Comparison of ENCODE assay signal across 19 cellular contexts in the genomic region with DNA sequence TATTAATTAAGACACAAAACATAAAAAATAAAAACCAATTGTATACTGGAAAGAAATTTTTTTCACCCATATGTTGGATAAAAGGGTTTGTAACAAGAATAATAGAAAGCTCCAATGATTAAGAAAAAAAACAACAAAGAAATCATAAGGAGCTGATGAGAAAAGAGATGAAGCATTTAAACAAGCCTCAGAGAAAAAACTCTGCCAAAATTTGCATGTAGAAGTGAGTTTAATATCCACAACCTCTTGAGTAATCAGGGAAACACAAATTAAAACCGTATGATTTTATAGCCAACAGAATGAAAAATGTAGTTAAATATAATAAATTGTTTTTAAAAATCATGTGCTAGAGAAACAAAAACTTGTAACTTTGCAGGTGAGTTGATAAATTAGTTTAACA.
"Had no signal": no experiment of that assay in that cellular context is flagged by ENCODE, and none has a peak within 500 bp of the region (broad histone marks: within the 10 kb centered on the region; RNA-seq: fewer than 3 reads in every experiment).

No MANE protein-coding gene starts in this region.

- H3K4me3 ChIP-seq: gastroesophageal sphincter, left lung, lower lobe of right lung, neural progenitor cell, ovary, right atrium auricular region, suprapubic skin, thyroid gland, upper lobe of left lung had no signal

- H3K9me3 ChIP-seq: ovary, suprapubic skin, thyroid gland had no signal

- H3K9ac ChIP-seq: neural progenitor cell had no signal

- FAIRE-seq: keratinocyte, small intestine had no signal

- ATAC-seq: effector memory CD8-positive, alpha-beta T cell; gastroesophageal sphincter; left lung; natural killer cell treated with Interleukin-12 subunit alpha and Interleukin-12 subunit beta and Interleukin-15 and Interleukin-18, amount 100 ng/mL, for 72 hours; stimulated activated naive CD8-positive, alpha-beta T cell treated with anti-CD3 and anti-CD28 coated beads, Interleukin-15, Interleukin-2, amounts not matched to agents 100 U/mL and 50 U/mL, for 24 hours had no signal

- H3K27ac ChIP-seq: left lung, lower lobe of right lung, neural progenitor cell, ovary, right atrium auricular region, suprapubic skin, thyroid gland, upper lobe of left lung had no signal

- H3K27me3 ChIP-seq: gastroesophageal sphincter, left lung, neural progenitor cell, ovary, right atrium auricular region, suprapubic skin, thyroid gland, upper lobe of left lung had no signal

- DNase-seq: effector memory CD8-positive, alpha-beta T cell; foreskin fibroblast; immature natural killer cell; left lung; lower lobe of right lung; midbrain; nucleus accumbens; ovary; small intestine; stimulated activated CD4-positive, alpha-beta T cell treated with anti-CD3 and anti-CD28 coated beads, Interleukin-2, amount 100 ng/mL, for 48 hours; stimulated activated naive CD8-positive, alpha-beta T cell treated with anti-CD3 and anti-CD28 coated beads, Interleukin-15, Interleukin-2, amounts not matched to agents 100 U/mL and 50 U/mL, for 24 hours; thyroid gland; upper lobe of left lung had no signal

- H3K36me3 ChIP-seq: gastroesophageal sphincter, left lung, lower lobe of right lung, neural progenitor cell, ovary, right atrium auricular region, suprapubic skin, thyroid gland, upper lobe of left lung had no signal

- H3K4me1 ChIP-seq: left lung, neural progenitor cell, thyroid gland, upper lobe of left lung had no signal

- H3K4me2 ChIP-seq: neural progenitor cell had no signal

- H2AFZ ChIP-seq: neural progenitor cell had no signal
